ENCODE assay signal across 1 cellular context in the genomic region with DNA sequence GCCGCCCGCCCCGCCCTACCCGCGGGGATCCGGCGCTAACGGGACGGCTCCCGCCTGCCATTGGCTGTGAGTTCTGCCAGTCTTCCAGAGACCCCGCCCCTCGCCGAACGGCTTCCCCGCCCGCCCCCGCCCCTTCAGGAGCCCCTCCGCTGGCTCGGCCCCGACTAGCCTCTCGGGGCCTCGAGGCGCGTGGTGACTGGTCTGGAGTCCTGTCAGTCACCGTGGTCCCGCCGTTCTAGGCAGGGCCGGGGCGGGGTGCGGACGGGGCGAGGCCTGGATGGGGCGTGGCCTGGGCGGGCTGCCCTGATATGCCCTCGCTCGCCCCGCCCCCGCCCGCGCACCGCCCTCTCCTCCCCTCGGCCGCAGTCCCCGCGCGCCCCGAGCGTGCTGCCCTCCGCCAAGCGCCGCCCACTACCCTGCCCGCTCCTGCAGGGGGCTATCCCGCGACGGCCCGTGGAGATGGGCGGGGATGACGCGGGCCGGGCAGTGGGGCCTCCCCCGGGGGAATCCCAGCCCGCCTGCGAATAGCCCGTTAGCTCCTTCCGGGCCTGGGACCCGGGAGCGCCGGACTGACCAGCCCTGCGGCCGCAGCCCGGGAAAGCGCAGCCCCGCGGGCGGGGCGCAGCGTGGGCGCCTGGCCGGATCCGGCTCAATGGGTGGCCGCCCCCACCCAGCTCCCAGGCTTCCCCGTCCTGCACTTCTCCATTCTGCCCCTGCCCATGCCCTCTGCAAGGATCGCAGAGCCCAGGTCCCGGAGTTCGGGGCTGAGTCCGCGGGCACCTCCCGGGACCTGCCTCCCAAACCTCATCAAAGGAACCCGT.
TF ChIP-seq lines count a peak whose summit lies in the region.

No MANE protein-coding gene starts in this region.

TF ChIP-seq in HepG2, 621 proteins besides CTCF, POLR2A, EP300 and RAD21 (continued from another document and continues in another):
- TF ChIP-seq, protein P1, sequence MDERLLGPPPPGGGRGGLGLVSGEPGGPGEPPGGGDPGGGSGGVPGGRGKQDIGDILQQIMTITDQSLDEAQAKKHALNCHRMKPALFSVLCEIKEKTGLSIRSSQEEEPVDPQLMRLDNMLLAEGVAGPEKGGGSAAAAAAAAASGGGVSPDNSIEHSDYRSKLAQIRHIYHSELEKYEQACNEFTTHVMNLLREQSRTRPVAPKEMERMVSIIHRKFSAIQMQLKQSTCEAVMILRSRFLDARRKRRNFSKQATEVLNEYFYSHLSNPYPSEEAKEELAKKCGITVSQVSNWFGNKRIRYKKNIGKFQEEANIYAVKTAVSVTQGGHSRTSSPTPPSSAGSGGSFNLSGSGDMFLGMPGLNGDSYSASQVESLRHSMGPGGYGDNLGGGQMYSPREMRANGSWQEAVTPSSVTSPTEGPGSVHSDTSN (CRISPR knock-in tag; IDR thresholded peaks at IDR 0.05) = peak; percentile 92
- TF ChIP-seq, protein P2, sequence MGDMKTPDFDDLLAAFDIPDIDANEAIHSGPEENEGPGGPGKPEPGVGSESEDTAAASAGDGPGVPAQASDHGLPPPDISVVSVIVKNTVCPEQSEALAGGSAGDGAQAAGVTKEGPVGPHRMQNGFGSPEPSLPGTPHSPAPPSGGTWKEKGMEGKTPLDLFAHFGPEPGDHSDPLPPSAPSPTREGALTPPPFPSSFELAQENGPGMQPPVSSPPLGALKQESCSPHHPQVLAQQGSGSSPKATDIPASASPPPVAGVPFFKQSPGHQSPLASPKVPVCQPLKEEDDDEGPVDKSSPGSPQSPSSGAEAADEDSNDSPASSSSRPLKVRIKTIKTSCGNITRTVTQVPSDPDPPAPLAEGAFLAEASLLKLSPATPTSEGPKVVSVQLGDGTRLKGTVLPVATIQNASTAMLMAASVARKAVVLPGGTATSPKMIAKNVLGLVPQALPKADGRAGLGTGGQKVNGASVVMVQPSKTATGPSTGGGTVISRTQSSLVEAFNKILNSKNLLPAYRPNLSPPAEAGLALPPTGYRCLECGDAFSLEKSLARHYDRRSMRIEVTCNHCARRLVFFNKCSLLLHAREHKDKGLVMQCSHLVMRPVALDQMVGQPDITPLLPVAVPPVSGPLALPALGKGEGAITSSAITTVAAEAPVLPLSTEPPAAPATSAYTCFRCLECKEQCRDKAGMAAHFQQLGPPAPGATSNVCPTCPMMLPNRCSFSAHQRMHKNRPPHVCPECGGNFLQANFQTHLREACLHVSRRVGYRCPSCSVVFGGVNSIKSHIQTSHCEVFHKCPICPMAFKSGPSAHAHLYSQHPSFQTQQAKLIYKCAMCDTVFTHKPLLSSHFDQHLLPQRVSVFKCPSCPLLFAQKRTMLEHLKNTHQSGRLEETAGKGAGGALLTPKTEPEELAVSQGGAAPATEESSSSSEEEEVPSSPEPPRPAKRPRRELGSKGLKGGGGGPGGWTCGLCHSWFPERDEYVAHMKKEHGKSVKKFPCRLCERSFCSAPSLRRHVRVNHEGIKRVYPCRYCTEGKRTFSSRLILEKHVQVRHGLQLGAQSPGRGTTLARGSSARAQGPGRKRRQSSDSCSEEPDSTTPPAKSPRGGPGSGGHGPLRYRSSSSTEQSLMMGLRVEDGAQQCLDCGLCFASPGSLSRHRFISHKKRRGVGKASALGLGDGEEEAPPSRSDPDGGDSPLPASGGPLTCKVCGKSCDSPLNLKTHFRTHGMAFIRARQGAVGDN (CRISPR knock-in tag; IDR thresholded peaks at IDR 0.05) = peak; percentile 78
- TF ChIP-seq NPAS2 (CRISPR knock-in tag; IDR thresholded peaks at IDR 0.05; ENCODE audit: borderline replicate concordance) (no peak), ZNF720 (CRISPR knock-in tag; IDR thresholded peaks at IDR 0.05) (no peak), ZNF672 (CRISPR knock-in tag; IDR thresholded peaks at IDR 0.05) (no peak), ZNF431 (CRISPR knock-in tag; IDR thresholded peaks at IDR 0.05; ENCODE audit: borderline replicate concordance, low read depth) (no peak), ZNF761 (CRISPR knock-in tag; conservative IDR thresholded peaks at IDR 0.05) (no peak), ZNF709 (CRISPR knock-in tag; IDR thresholded peaks at IDR 0.05) (no peak; the same call in 1 of the 2 replicates), THAP11 (CRISPR knock-in tag; IDR thresholded peaks at IDR 0.05) (no peak), NONO (IDR thresholded peaks at IDR 0.05) (no peak), NONO (CRISPR knock-in tag; conservative IDR thresholded peaks at IDR 0.05) (peak; percentile 80), ZNF232 (CRISPR knock-in tag; IDR thresholded peaks at IDR 0.05; ENCODE audit: borderline replicate concordance) (no peak), REL (CRISPR knock-in tag; conservative IDR thresholded peaks at IDR 0.05) (no peak; the same call in 1 of the 2 replicates), ZBTB7B (CRISPR knock-in tag; IDR thresholded peaks at IDR 0.05) (0 out of 2 replicates have a peak, but pooled peaks have one; percentile 21), RBM22 (optimal IDR thresholded peaks at IDR 0.05; ENCODE audit: low read length) (no peak), ZNF674 (CRISPR knock-in tag; IDR thresholded peaks at IDR 0.05; ENCODE audit: low read depth) (no peak), ZNF367 (CRISPR knock-in tag; IDR thresholded peaks at IDR 0.05; ENCODE audit: borderline replicate concordance) (no peak), SKI (IDR thresholded peaks at IDR 0.05; ENCODE audit: partially characterized antibody) (no peak), HOXA3 (CRISPR knock-in tag; IDR thresholded peaks at IDR 0.05) (no peak; the same call in 1 of the 2 replicates), POLR2AphosphoS5 (IDR thresholded peaks at IDR 0.05; ENCODE audit: low read depth, low read length) (no peak), ZNF205 (CRISPR knock-in tag; IDR thresholded peaks at IDR 0.05) (peak; percentile 23; the same call in 1 of the 2 replicates), ZSCAN30 (CRISPR knock-in tag; IDR thresholded peaks at IDR 0.05) (no peak), TCF12 (IDR thresholded peaks at IDR 0.05) (no peak), TCF12 (CRISPR knock-in tag; IDR thresholded peaks at IDR 0.05) (no peak), ZNF160 (CRISPR knock-in tag; IDR thresholded peaks at IDR 0.05) (no peak), ZFAT (CRISPR knock-in tag; conservative IDR thresholded peaks at IDR 0.05) (no peak), SRF (IDR thresholded peaks at IDR 0.05; ENCODE audit: low read depth, low read length) (no peak), NFE2L2 (IDR thresholded peaks at IDR 0.05; ENCODE audit: low read length) (no peak), FIP1L1 (IDR thresholded peaks at IDR 0.05; ENCODE audit: borderline replicate concordance, insufficient read depth, low read depth, low read length) (no peak), NCOA2 (CRISPR knock-in tag; IDR thresholded peaks at IDR 0.05) (no peak; the same call in 1 of the 2 replicates), EED (CRISPR knock-in tag; IDR thresholded peaks at IDR 0.05) (no peak), RORA (CRISPR knock-in tag; IDR thresholded peaks at IDR 0.05) (no peak), ZNF24 (IDR thresholded peaks at IDR 0.05) (no peak), MEIS1 (CRISPR knock-in tag; IDR thresholded peaks at IDR 0.05; ENCODE audit: borderline replicate concordance) (no peak), MED1 (CRISPR knock-in tag; IDR thresholded peaks at IDR 0.05) (peak; percentile 31; the same call in 1 of the 2 replicates), ZNF333 (CRISPR knock-in tag; IDR thresholded peaks at IDR 0.05; ENCODE audit: borderline replicate concordance) (no peak), ELF3 (CRISPR knock-in tag; IDR thresholded peaks at IDR 0.05) (peak; percentile 22; the same call in 1 of the 2 replicates)
- TF ChIP-seq, protein P3, sequence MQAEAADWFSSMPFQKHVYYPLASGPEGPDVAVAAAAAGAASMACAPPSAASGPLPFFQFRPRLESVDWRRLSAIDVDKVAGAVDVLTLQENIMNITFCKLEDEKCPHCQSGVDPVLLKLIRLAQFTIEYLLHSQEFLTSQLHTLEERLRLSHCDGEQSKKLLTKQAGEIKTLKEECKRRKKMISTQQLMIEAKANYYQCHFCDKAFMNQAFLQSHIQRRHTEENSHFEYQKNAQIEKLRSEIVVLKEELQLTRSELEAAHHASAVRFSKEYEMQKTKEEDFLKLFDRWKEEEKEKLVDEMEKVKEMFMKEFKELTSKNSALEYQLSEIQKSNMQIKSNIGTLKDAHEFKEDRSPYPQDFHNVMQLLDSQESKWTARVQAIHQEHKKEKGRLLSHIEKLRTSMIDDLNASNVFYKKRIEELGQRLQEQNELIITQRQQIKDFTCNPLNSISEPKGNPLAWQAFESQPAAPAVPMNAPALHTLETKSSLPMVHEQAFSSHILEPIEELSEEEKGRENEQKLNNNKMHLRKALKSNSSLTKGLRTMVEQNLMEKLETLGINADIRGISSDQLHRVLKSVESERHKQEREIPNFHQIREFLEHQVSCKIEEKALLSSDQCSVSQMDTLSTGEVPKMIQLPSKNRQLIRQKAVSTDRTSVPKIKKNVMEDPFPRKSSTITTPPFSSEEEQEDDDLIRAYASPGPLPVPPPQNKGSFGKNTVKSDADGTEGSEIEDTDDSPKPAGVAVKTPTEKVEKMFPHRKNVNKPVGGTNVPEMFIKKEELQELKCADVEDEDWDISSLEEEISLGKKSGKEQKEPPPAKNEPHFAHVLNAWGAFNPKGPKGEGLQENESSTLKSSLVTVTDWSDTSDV (CRISPR knock-in tag; IDR thresholded peaks at IDR 0.05) = no peak
- TF ChIP-seq, protein P4, sequence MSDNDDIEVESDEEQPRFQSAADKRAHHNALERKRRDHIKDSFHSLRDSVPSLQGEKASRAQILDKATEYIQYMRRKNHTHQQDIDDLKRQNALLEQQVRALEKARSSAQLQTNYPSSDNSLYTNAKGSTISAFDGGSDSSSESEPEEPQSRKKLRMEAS (IDR thresholded peaks at IDR 0.05) = no peak
- TF ChIP-seq, protein P5, sequence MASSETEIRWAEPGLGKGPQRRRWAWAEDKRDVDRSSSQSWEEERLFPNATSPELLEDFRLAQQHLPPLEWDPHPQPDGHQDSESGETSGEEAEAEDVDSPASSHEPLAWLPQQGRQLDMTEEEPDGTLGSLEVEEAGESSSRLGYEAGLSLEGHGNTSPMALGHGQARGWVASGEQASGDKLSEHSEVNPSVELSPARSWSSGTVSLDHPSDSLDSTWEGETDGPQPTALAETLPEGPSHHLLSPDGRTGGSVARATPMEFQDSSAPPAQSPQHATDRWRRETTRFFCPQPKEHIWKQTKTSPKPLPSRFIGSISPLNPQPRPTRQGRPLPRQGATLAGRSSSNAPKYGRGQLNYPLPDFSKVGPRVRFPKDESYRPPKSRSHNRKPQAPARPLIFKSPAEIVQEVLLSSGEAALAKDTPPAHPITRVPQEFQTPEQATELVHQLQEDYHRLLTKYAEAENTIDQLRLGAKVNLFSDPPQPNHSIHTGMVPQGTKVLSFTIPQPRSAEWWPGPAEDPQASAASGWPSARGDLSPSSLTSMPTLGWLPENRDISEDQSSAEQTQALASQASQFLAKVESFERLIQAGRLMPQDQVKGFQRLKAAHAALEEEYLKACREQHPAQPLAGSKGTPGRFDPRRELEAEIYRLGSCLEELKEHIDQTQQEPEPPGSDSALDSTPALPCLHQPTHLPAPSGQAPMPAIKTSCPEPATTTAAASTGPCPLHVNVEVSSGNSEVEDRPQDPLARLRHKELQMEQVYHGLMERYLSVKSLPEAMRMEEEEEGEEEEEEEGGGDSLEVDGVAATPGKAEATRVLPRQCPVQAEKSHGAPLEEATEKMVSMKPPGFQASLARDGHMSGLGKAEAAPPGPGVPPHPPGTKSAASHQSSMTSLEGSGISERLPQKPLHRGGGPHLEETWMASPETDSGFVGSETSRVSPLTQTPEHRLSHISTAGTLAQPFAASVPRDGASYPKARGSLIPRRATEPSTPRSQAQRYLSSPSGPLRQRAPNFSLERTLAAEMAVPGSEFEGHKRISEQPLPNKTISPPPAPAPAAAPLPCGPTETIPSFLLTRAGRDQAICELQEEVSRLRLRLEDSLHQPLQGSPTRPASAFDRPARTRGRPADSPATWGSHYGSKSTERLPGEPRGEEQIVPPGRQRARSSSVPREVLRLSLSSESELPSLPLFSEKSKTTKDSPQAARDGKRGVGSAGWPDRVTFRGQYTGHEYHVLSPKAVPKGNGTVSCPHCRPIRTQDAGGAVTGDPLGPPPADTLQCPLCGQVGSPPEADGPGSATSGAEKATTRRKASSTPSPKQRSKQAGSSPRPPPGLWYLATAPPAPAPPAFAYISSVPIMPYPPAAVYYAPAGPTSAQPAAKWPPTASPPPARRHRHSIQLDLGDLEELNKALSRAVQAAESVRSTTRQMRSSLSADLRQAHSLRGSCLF (CRISPR knock-in tag; IDR thresholded peaks at IDR 0.05; ENCODE audit: borderline replicate concordance) = no peak
- TF ChIP-seq, protein P6, sequence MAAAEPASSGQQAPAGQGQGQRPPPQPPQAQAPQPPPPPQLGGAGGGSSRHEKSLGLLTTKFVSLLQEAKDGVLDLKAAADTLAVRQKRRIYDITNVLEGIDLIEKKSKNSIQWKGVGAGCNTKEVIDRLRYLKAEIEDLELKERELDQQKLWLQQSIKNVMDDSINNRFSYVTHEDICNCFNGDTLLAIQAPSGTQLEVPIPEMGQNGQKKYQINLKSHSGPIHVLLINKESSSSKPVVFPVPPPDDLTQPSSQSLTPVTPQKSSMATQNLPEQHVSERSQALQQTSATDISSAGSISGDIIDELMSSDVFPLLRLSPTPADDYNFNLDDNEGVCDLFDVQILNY (CRISPR knock-in tag; conservative IDR thresholded peaks at IDR 0.05) = no peak
- TF ChIP-seq, protein P7, sequence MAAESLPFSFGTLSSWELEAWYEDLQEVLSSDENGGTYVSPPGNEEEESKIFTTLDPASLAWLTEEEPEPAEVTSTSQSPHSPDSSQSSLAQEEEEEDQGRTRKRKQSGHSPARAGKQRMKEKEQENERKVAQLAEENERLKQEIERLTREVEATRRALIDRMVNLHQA (CRISPR knock-in tag; IDR thresholded peaks at IDR 0.05) = no peak
- TF ChIP-seq, protein P8, sequence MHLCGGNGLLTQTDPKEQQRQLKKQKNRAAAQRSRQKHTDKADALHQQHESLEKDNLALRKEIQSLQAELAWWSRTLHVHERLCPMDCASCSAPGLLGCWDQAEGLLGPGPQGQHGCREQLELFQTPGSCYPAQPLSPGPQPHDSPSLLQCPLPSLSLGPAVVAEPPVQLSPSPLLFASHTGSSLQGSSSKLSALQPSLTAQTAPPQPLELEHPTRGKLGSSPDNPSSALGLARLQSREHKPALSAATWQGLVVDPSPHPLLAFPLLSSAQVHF (CRISPR knock-in tag; IDR thresholded peaks at IDR 0.05) = no peak
- TF ChIP-seq, protein P9, sequence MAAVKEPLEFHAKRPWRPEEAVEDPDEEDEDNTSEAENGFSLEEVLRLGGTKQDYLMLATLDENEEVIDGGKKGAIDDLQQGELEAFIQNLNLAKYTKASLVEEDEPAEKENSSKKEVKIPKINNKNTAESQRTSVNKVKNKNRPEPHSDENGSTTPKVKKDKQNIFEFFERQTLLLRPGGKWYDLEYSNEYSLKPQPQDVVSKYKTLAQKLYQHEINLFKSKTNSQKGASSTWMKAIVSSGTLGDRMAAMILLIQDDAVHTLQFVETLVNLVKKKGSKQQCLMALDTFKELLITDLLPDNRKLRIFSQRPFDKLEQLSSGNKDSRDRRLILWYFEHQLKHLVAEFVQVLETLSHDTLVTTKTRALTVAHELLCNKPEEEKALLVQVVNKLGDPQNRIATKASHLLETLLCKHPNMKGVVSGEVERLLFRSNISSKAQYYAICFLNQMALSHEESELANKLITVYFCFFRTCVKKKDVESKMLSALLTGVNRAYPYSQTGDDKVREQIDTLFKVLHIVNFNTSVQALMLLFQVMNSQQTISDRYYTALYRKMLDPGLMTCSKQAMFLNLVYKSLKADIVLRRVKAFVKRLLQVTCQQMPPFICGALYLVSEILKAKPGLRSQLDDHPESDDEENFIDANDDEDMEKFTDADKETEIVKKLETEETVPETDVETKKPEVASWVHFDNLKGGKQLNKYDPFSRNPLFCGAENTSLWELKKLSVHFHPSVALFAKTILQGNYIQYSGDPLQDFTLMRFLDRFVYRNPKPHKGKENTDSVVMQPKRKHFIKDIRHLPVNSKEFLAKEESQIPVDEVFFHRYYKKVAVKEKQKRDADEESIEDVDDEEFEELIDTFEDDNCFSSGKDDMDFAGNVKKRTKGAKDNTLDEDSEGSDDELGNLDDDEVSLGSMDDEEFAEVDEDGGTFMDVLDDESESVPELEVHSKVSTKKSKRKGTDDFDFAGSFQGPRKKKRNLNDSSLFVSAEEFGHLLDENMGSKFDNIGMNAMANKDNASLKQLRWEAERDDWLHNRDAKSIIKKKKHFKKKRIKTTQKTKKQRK (IDR thresholded peaks at IDR 0.05; ENCODE audit: low read length) = no peak
